Comparison of ENCODE assay signal across 8 cellular contexts in genomic region chr6:109095821-109096084, GRCh38. TPM values are rescaled to one million over a fixed set of nuclear protein-coding genes. Genes with fewer than 3 reads are reported as not detected.
A peak's percentile ranks its signal among the peaks of the same experiment; 100 is the strongest.
DNase-seq lines count a peak whose midpoint lies in the region; ATAC-seq lines count a peak whose summit lies in the region.

No MANE protein-coding gene starts in this region.

- peaks cover 42 to 60% of the 10 kb centered on the region in 2 donors for H3K4me1 Mint-ChIP-seq in immature natural killer cell

- intact Hi-C loops in left colon (cut with DNase I, micrococcal nuclease) = no loop called here

- no peaks in the 10 kb centered on the region for H3K27me3 ChIP-seq in subcutaneous abdominal adipose tissue (ENCODE audit: control insufficient read depth in 5 of 5, insufficient read depth in 4 of 5, low read length in 5 of 5)

- H3K36me3 Mint-ChIP-seq in activated naive CD4-positive, alpha-beta T cell treated with anti-CD3 and anti-CD28 coated beads, Interleukin-2, amount 50 U/mL, for 72 hours = peaks cover 8 to 11% of the 10 kb centered on the region in 2 donors
- H3K36me3 Mint-ChIP-seq in immature natural killer cell = peaks cover 0 to 7% (median 0%) of the 10 kb centered on the region in 3 donors

- no peaks in the 10 kb centered on the region for H3K9me3 Mint-ChIP-seq in activated naive CD4-positive, alpha-beta T cell treated with anti-CD3 and anti-CD28 coated beads, Interleukin-2, amount 50 U/mL, for 72 hours
- H3K9me3 Mint-ChIP-seq in immature natural killer cell = no peaks in the 10 kb centered on the region

- H3K9me3 ChIP-seq in subcutaneous abdominal adipose tissue (ENCODE audit: control insufficient read depth in 5 of 5, low read length in 5 of 5) = no peaks in the 10 kb centered on the region

- peak overlapping the region; percentile 88 to 99 (median 92) for H3K9ac ChIP-seq in subcutaneous abdominal adipose tissue (ENCODE audit: low read length in 5 of 5)

- no peak for ATAC-seq in activated naive CD4-positive, alpha-beta T cell treated with anti-CD3 and anti-CD28 coated beads, Interleukin-2, amount 50 U/mL, for 72 hours
- ATAC-seq in HG02885 (IDR thresholded peaks at IDR 0.05; ENCODE audit: poor library complexity, unreplicated experiment) (no peak), GM19324 (IDR thresholded peaks at IDR 0.05; ENCODE audit: low FRiP score, unreplicated experiment) (no peak), left colon (no peak)

- H3K4me1 ChIP-seq in subcutaneous abdominal adipose tissue (ENCODE audit: control insufficient read depth in 5 of 5, insufficient read depth in 5 of 5, low read length in 5 of 5) = peaks cover 5 to 46% (median 37%) of the 10 kb centered on the region in 5 donors

- H3K4me3 Mint-ChIP-seq in immature natural killer cell = peak overlapping the region; percentile 94 to 97 (median 96)

- peak overlapping the region; percentile 98 for H3K27ac ChIP-seq in subcutaneous abdominal adipose tissue (ENCODE audit: low read depth, low read length)

- peaks cover 0 to 2% (median 0%) of the 10 kb centered on the region in 5 donors for H3K36me3 ChIP-seq in subcutaneous abdominal adipose tissue (ENCODE audit: control insufficient read depth in 5 of 5, insufficient read depth in 5 of 5, low read length in 5 of 5)

- DNase-seq in NCI-H345 treated with DMSO at 0.1 percent for 48 hours (lab: John Stamatoyannopoulos, UW; ENCODE audit: unreplicated experiment) (peak; percentile 31), NCI-H345 (lab: John Stamatoyannopoulos, UW) (no peak), immature natural killer cell (no peak), left colon (no peak)
- DNase-seq in activated naive CD4-positive, alpha-beta T cell treated with anti-CD3 and anti-CD28 coated beads, Interleukin-2, amount 50 U/mL, for 72 hours (ENCODE audit: low spot score in 2 of 2) = no peak

- H3K4me3 ChIP-seq in subcutaneous abdominal adipose tissue (ENCODE audit: low read depth in 1 of 5, low read length in 5 of 5) = peak overlapping the region; percentile 88 to 96 (median 90)

- peaks cover 6 to 14% (median 10%) of the 10 kb centered on the region in 3 donors for H3K27me3 Mint-ChIP-seq in immature natural killer cell (ENCODE audit: low read depth in 3 of 3)

- peak overlapping the region; percentile 96 to 99 for H3K27ac Mint-ChIP-seq in activated naive CD4-positive, alpha-beta T cell treated with anti-CD3 and anti-CD28 coated beads, Interleukin-2, amount 50 U/mL, for 72 hours
- peak overlapping the region; percentile 94 to 99 (median 99) for H3K27ac Mint-ChIP-seq in immature natural killer cell

RNA-seq across cellular contexts. Expression of gene CEP57L1, which starts 0.4 kb away (rescaled TPM):
- 10 to 100 TPM; 20.0 to 29.6 TPM for total RNA-seq in activated naive CD4-positive, alpha-beta T cell treated with anti-CD3 and anti-CD28 coated beads, Interleukin-2, amount 50 U/mL, for 72 hours
- 1 to 10 TPM; 2.9 to 7.5 (median 6.9) TPM for polyA plus RNA-seq in immature natural killer cell
- total RNA-seq in left colon = 10 to 100 TPM in 1 of 2 donors, 1 to 10 TPM in 1; 7.7 to 11.2 TPM

RNA-seq across cellular contexts. Expression of gene SESN1, which starts 1.1 kb away (rescaled TPM):
- 10 to 100 TPM; 10.3 to 29.1 TPM for total RNA-seq in activated naive CD4-positive, alpha-beta T cell treated with anti-CD3 and anti-CD28 coated beads, Interleukin-2, amount 50 U/mL, for 72 hours
- 10 to 100 TPM; 14.9 to 26.4 (median 20.9) TPM for polyA plus RNA-seq in immature natural killer cell
- 10 to 100 TPM; 20.4 to 27.5 TPM for total RNA-seq in left colon
